ENCODE assay signal across 1 cellular context in the genomic region with DNA sequence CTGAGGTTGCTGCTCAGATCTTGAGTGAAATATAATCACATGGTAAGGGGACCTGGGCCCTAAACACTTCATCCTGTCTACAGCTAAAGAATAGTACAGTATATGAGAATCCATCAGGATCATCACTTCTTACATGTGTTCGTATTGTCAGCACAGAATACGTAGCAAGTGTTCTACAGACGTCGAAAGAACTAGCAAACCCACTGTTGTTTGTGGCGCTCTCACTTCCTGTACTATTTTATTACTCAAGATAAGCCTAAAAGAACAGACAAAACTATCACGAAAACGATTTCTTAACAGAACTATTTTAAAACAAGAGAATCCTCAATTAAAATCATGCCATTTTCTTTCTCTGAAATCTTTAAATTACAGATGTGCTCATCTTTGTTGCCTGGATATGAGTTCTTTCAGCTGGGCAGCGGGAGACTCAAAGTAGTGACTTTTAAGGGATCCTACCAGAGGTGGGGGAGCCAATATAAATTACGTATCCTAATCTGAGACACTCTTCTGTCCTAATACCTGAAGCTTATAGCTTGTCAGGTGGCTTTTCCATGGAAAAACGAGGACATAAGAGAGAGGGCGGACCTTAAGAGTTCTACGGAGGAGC.
A peak's percentile ranks its signal among the peaks of the same experiment; 100 is the strongest.
TF ChIP-seq lines count a peak whose summit lies in the region.

No MANE protein-coding gene starts in this region.

TF ChIP-seq in K562, 482 proteins besides CTCF, POLR2A, EP300 and RAD21 (continued from another document):
- TF ChIP-seq, protein P1, sequence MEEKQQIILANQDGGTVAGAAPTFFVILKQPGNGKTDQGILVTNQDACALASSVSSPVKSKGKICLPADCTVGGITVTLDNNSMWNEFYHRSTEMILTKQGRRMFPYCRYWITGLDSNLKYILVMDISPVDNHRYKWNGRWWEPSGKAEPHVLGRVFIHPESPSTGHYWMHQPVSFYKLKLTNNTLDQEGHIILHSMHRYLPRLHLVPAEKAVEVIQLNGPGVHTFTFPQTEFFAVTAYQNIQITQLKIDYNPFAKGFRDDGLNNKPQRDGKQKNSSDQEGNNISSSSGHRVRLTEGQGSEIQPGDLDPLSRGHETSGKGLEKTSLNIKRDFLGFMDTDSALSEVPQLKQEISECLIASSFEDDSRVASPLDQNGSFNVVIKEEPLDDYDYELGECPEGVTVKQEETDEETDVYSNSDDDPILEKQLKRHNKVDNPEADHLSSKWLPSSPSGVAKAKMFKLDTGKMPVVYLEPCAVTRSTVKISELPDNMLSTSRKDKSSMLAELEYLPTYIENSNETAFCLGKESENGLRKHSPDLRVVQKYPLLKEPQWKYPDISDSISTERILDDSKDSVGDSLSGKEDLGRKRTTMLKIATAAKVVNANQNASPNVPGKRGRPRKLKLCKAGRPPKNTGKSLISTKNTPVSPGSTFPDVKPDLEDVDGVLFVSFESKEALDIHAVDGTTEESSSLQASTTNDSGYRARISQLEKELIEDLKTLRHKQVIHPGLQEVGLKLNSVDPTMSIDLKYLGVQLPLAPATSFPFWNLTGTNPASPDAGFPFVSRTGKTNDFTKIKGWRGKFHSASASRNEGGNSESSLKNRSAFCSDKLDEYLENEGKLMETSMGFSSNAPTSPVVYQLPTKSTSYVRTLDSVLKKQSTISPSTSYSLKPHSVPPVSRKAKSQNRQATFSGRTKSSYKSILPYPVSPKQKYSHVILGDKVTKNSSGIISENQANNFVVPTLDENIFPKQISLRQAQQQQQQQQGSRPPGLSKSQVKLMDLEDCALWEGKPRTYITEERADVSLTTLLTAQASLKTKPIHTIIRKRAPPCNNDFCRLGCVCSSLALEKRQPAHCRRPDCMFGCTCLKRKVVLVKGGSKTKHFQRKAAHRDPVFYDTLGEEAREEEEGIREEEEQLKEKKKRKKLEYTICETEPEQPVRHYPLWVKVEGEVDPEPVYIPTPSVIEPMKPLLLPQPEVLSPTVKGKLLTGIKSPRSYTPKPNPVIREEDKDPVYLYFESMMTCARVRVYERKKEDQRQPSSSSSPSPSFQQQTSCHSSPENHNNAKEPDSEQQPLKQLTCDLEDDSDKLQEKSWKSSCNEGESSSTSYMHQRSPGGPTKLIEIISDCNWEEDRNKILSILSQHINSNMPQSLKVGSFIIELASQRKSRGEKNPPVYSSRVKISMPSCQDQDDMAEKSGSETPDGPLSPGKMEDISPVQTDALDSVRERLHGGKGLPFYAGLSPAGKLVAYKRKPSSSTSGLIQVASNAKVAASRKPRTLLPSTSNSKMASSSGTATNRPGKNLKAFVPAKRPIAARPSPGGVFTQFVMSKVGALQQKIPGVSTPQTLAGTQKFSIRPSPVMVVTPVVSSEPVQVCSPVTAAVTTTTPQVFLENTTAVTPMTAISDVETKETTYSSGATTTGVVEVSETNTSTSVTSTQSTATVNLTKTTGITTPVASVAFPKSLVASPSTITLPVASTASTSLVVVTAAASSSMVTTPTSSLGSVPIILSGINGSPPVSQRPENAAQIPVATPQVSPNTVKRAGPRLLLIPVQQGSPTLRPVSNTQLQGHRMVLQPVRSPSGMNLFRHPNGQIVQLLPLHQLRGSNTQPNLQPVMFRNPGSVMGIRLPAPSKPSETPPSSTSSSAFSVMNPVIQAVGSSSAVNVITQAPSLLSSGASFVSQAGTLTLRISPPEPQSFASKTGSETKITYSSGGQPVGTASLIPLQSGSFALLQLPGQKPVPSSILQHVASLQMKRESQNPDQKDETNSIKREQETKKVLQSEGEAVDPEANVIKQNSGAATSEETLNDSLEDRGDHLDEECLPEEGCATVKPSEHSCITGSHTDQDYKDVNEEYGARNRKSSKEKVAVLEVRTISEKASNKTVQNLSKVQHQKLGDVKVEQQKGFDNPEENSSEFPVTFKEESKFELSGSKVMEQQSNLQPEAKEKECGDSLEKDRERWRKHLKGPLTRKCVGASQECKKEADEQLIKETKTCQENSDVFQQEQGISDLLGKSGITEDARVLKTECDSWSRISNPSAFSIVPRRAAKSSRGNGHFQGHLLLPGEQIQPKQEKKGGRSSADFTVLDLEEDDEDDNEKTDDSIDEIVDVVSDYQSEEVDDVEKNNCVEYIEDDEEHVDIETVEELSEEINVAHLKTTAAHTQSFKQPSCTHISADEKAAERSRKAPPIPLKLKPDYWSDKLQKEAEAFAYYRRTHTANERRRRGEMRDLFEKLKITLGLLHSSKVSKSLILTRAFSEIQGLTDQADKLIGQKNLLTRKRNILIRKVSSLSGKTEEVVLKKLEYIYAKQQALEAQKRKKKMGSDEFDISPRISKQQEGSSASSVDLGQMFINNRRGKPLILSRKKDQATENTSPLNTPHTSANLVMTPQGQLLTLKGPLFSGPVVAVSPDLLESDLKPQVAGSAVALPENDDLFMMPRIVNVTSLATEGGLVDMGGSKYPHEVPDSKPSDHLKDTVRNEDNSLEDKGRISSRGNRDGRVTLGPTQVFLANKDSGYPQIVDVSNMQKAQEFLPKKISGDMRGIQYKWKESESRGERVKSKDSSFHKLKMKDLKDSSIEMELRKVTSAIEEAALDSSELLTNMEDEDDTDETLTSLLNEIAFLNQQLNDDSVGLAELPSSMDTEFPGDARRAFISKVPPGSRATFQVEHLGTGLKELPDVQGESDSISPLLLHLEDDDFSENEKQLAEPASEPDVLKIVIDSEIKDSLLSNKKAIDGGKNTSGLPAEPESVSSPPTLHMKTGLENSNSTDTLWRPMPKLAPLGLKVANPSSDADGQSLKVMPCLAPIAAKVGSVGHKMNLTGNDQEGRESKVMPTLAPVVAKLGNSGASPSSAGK (IDR thresholded peaks at IDR 0.05), result peak; percentile 70
- no peak for TF ChIP-seq ZNF584 (CRISPR knock-in tag; IDR thresholded peaks at IDR 0.05; ENCODE audit: low read depth)
- TF ChIP-seq ZNF174 (CRISPR knock-in tag; IDR thresholded peaks at IDR 0.05), result 0 out of 2 replicates have a peak, but pooled peaks have one; percentile 12
- TF ChIP-seq, protein P2, sequence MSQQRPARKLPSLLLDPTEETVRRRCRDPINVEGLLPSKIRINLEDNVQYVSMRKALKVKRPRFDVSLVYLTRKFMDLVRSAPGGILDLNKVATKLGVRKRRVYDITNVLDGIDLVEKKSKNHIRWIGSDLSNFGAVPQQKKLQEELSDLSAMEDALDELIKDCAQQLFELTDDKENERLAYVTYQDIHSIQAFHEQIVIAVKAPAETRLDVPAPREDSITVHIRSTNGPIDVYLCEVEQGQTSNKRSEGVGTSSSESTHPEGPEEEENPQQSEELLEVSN (IDR thresholded peaks at IDR 0.05; ENCODE audit: borderline replicate concordance in 1 of 2, extremely low read depth in 1 of 2, insufficient read depth in 1 of 2, insufficient read length in 1 of 2, low read depth in 1 of 2, low read length in 1 of 2, poor library complexity in 1 of 2, severe bottlenecking in 1 of 2), result peak in 1 of 2 experiments; percentile 18
- TF ChIP-seq FOXK2 (conservative IDR thresholded peaks at IDR 0.05 in 1 of 2, IDR thresholded peaks at IDR 0.05 in 1 of 2; ENCODE audit: low read depth in 2 of 2), result 0 out of 4 replicates have a peak, but pooled peaks of 1 of the 2 experiments have one; percentile 10
- no peak for TF ChIP-seq KLF6 (CRISPR knock-in tag; IDR thresholded peaks at IDR 0.05; ENCODE audit: borderline replicate concordance)
- no peak for TF ChIP-seq ZNF175 (CRISPR knock-in tag; IDR thresholded peaks at IDR 0.05; ENCODE audit: low read depth)
